Comparison of ENCODE assay signal across 1 cellular context in genomic region chr14:105328678-105329390, GRCh38.
TF ChIP-seq lines count a peak whose summit lies in the region.

No MANE protein-coding gene starts in this region.

TF ChIP-seq in WTC11, 78 proteins besides CTCF, POLR2A, EP300 and RAD21 (continued from another document):
- TF ChIP-seq USF2 (CRISPR knock-in tag; IDR thresholded peaks at IDR 0.05) (no peak), PREB (CRISPR knock-in tag; IDR thresholded peaks at IDR 0.05; ENCODE audit: borderline replicate concordance) (no peak), FOXP1 (CRISPR knock-in tag; IDR thresholded peaks at IDR 0.05; ENCODE audit: borderline replicate concordance) (no peak)
- TF ChIP-seq, protein P1, sequence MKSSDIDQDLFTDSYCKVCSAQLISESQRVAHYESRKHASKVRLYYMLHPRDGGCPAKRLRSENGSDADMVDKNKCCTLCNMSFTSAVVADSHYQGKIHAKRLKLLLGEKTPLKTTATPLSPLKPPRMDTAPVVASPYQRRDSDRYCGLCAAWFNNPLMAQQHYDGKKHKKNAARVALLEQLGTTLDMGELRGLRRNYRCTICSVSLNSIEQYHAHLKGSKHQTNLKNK (CRISPR knock-in tag; IDR thresholded peaks at IDR 0.05): no peak
